13 cellular contexts compared by ENCODE assay signal in genomic region chr11:44928807-44929206, GRCh38.
"Had no signal": no experiment of that assay in that cellular context is flagged by ENCODE, and none has a peak within 500 bp of the region (broad histone marks: within the 10 kb centered on the region; RNA-seq: fewer than 3 reads in every experiment).

No MANE protein-coding gene starts in this region.

- H3K4me3 ChIP-seq: esophagus muscularis mucosa, left ventricle myocardium inferior, thoracic aorta had no signal

- H3K9me3 Mint-ChIP-seq: activated naive CD4-positive, alpha-beta T cell treated with anti-CD3 and anti-CD28 coated beads, Interleukin-2, amount 10 ng/mL, durations not matched to agents 7 days and 5 days; memory B cell; nephron; stimulated activated naive CD8-positive, alpha-beta T cell treated with anti-CD3 and anti-CD28 coated beads, Interleukin-15, amount 100 ng/mL, for 72 hours; T-cell had no signal

- DNase-seq: activated CD4-positive, alpha-beta T cell treated with anti-CD3 and anti-CD28 coated beads for 48 hours; activated naive CD4-positive, alpha-beta T cell treated with anti-CD3 and anti-CD28 coated beads, Interleukin-2, amount 10 ng/mL, durations not matched to agents 7 days and 5 days; amniotic stem cell; left ventricle myocardium inferior; stimulated activated CD4-positive, alpha-beta T cell treated with anti-CD3 and anti-CD28 coated beads, Interleukin-2, amount 100 ng/mL, for 48 hours; stimulated activated CD8-positive, alpha-beta memory T cell treated with anti-CD3 and anti-CD28 coated beads, Interleukin-4, amount 100 ng/mL, for 48 hours; stimulated activated naive CD8-positive, alpha-beta T cell treated with anti-CD3 and anti-CD28 coated beads, Interleukin-15, amount 100 ng/mL, for 72 hours; T-cell had no signal

- ATAC-seq: stimulated activated naive CD8-positive, alpha-beta T cell treated with anti-CD3 and anti-CD28 coated beads, Interleukin-15, amount 100 ng/mL, for 72 hours; T-cell had no signal

- H3K9me3 ChIP-seq: esophagus muscularis mucosa, left ventricle myocardium inferior, thoracic aorta had no signal

- H3K4me3 Mint-ChIP-seq: activated naive CD4-positive, alpha-beta T cell treated with anti-CD3 and anti-CD28 coated beads, Interleukin-2, amount 10 ng/mL, durations not matched to agents 7 days and 5 days; brain; memory B cell; nephron; stimulated activated naive CD8-positive, alpha-beta T cell treated with anti-CD3 and anti-CD28 coated beads, Interleukin-15, amount 100 ng/mL, for 72 hours; T-cell had no signal

- H3K4me1 Mint-ChIP-seq: activated naive CD4-positive, alpha-beta T cell treated with anti-CD3 and anti-CD28 coated beads, Interleukin-2, amount 10 ng/mL, durations not matched to agents 7 days and 5 days; memory B cell had no signal

- H3K27ac Mint-ChIP-seq: activated naive CD4-positive, alpha-beta T cell treated with anti-CD3 and anti-CD28 coated beads, Interleukin-2, amount 10 ng/mL, durations not matched to agents 7 days and 5 days; memory B cell; nephron; stimulated activated naive CD8-positive, alpha-beta T cell treated with anti-CD3 and anti-CD28 coated beads, Interleukin-15, amount 100 ng/mL, for 72 hours; T-cell had no signal

- H3K36me3 ChIP-seq: thoracic aorta had no signal

- H3K27me3 ChIP-seq: esophagus muscularis mucosa had no signal
